In the genomic region with DNA sequence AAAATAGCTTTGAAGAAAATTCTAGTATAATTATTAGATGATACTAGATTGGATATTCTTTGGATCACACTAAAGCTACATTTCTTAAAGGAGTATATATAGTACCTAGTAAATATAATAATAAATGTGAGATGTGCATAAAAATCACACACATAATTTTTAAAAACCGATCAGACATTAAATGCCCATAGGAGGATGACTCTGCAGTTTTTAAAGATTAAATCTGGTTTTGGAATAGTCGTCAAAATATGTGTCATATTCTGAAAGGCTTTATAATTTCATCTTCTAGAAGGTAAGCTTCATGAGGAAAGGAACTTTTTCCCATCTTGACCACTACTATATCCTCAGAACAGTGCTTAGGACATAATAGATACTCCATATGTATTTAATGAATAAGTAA, we compare ENCODE assay signal across 8 cellular contexts.
"Had no signal": no experiment of that assay in that cellular context is flagged by ENCODE, and none has a peak within 500 bp of the region (broad histone marks: within the 10 kb centered on the region; RNA-seq: fewer than 3 reads in every experiment).

No MANE protein-coding gene starts in this region.

- H3K4me3 ChIP-seq: GM23338 had no signal

- H3K4me3 Mint-ChIP-seq: GM23338, H9 had no signal

- H3K4me2 ChIP-seq: GM23338, KMS-11 had no signal

- ATAC-seq: GM23338 had no signal

- H3K27ac ChIP-seq: KMS-11 had no signal

- H3K9ac ChIP-seq: KMS-11 had no signal

- H2AFZ ChIP-seq: GM23338 had no signal

- H3K4me1 Mint-ChIP-seq: H9 had no signal

- H3K27ac Mint-ChIP-seq: GM23338, H9 had no signal

- FAIRE-seq: H1, H54, HTR-8/SVneo had no signal

- H3K9me3 Mint-ChIP-seq: GM23338, H9 had no signal

- DNase-seq: H9, HCEC 1CT, KBM-7 had no signal
